In the genomic region with DNA sequence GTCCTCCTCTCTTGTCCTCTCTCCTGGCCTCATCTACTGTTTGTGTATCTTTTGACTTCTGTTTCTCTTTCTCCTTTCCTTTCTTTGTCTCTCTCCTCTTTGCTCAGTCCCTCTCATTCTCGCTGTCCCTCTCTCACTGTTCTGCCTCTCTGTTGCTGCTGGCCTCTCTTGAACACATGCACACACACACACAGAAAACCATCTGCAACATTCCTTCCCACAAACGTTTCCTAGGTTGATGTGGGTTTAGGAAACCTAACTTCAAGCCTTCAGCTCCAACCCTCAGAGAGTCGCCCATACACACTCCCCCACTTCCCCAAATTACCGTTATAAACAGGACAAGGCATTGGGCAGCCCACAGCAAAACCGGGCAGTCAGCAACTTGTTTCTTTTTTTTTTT, we compare ENCODE assay signal across 20 cellular contexts. TPM values are rescaled to one million over a fixed set of nuclear protein-coding genes. Genes with fewer than 3 reads are reported as not detected.
A peak's percentile ranks its signal among the peaks of the same experiment; 100 is the strongest.
DNase-seq lines count a peak whose midpoint lies in the region; ATAC-seq, FAIRE-seq and TF ChIP-seq lines count a peak whose summit lies in the region.
"Had no signal": no experiment of that assay in that cellular context is flagged by ENCODE, and none has a peak within 500 bp of the region (broad histone marks: within the 10 kb centered on the region; RNA-seq: fewer than 3 reads in every experiment).

No MANE protein-coding gene starts in this region.

- intact Hi-C loops in CD4-positive, alpha-beta memory T cell (cut with micrococcal nuclease), result no loop called here
- intact Hi-C loops in activated T-helper 1 cell treated with anti-CD3 and anti-CD28 coated beads, Interleukin-12 subunit alpha, Interleukin-12 subunit beta, Interleukin-2, Interleukin-4 antibody, amounts not matched to agents 30 ng/mL and 10 ng/mL and 1 ng/mL, durations not matched to agents 14 hours and 24 hours and 36 hours (cut with micrococcal nuclease), result no loop called here

- no peak overlapping the region for H3K4me3 Mint-ChIP-seq in CD4-positive, alpha-beta memory T cell
- H3K4me3 Mint-ChIP-seq in activated T-helper 1 cell treated with anti-CD3 and anti-CD28 coated beads, Interleukin-12 subunit alpha, Interleukin-12 subunit beta, Interleukin-2, Interleukin-4 antibody, amounts not matched to agents 30 ng/mL and 10 ng/mL and 1 ng/mL, durations not matched to agents 14 hours and 24 hours and 36 hours, result no peak overlapping the region
- H3K4me3 Mint-ChIP-seq in neural crest cell, result no peak overlapping the region
- H3K4me3 Mint-ChIP-seq: activated naive CD8-positive, alpha-beta T cell treated with anti-CD3 and anti-CD28 coated beads, Interleukin-2, amount 10 ng/mL, durations not matched to agents 7 days and 5 days; activated T-cell treated with anti-CD3 and anti-CD28 coated beads, Interleukin-2, amount 50 U/mL, for 72 hours; immature natural killer cell had no signal

- H3K27me3 Mint-ChIP-seq in CD4-positive, alpha-beta memory T cell, result peaks cover 0 to 4% of the 10 kb centered on the region in 2 donors
- peaks cover 11% of the 10 kb centered on the region for H3K27me3 Mint-ChIP-seq in activated T-helper 1 cell treated with anti-CD3 and anti-CD28 coated beads, Interleukin-12 subunit alpha, Interleukin-12 subunit beta, Interleukin-2, Interleukin-4 antibody, amounts not matched to agents 30 ng/mL and 10 ng/mL and 1 ng/mL, durations not matched to agents 14 hours and 24 hours and 36 hours (ENCODE audit: insufficient read depth)
- H3K27me3 Mint-ChIP-seq in neural crest cell (ENCODE audit: low read depth), result no peaks in the 10 kb centered on the region

- no peaks in the 10 kb centered on the region for H3K9me3 Mint-ChIP-seq in CD4-positive, alpha-beta memory T cell
- H3K9me3 Mint-ChIP-seq in activated T-helper 1 cell treated with anti-CD3 and anti-CD28 coated beads, Interleukin-12 subunit alpha, Interleukin-12 subunit beta, Interleukin-2, Interleukin-4 antibody, amounts not matched to agents 30 ng/mL and 10 ng/mL and 1 ng/mL, durations not matched to agents 14 hours and 24 hours and 36 hours, result no peaks in the 10 kb centered on the region
- H3K9me3 Mint-ChIP-seq in neural crest cell, result no peaks in the 10 kb centered on the region
- H3K9me3 Mint-ChIP-seq: activated naive CD8-positive, alpha-beta T cell treated with anti-CD3 and anti-CD28 coated beads, Interleukin-2, amount 10 ng/mL, durations not matched to agents 7 days and 5 days; activated T-cell treated with anti-CD3 and anti-CD28 coated beads, Interleukin-2, amount 50 U/mL, for 72 hours; immature natural killer cell had no signal

- H3K36me3 ChIP-seq in CD4-positive, alpha-beta memory T cell (ENCODE audit: insufficient read depth, low read length), result no peaks in the 10 kb centered on the region
- H3K36me3 ChIP-seq: sigmoid colon, thyroid gland had no signal

- no peak for DNase-seq in CD4-positive, alpha-beta memory T cell
- peak; percentile 44 for DNase-seq in Jurkat, Clone E6-1 (ENCODE audit: low read depth, low spot score)
- DNase-seq in activated T-helper 1 cell treated with anti-CD3 and anti-CD28 coated beads, Interleukin-12 subunit alpha, Interleukin-12 subunit beta, Interleukin-2, Interleukin-4 antibody, amounts not matched to agents 30 ng/mL and 10 ng/mL and 1 ng/mL, durations not matched to agents 14 hours and 24 hours and 36 hours (ENCODE audit: low spot score), result no peak
- no peak for DNase-seq in neural crest cell (ENCODE audit: low read depth, low spot score)
- DNase-seq in H54 (ENCODE audit: insufficient read length, low spot score), result no peak
- DNase-seq in NCI-H187 treated with DMSO at 0.1 percent for 48 hours (lab: John Stamatoyannopoulos, UW), result no peak
- DNase-seq: activated naive CD8-positive, alpha-beta T cell treated with anti-CD3 and anti-CD28 coated beads, Interleukin-2, amount 10 ng/mL, durations not matched to agents 7 days and 5 days; activated T-cell treated with anti-CD3 and anti-CD28 coated beads, Interleukin-2, amount 50 U/mL, for 72 hours; C1 segment of cervical spinal cord; DMS79; dorsolateral prefrontal cortex; head of caudate nucleus; immature natural killer cell; NCI-H1694; NCI-H345; SHP77; sigmoid colon; stimulated activated CD4-positive, alpha-beta T cell treated with anti-CD3 and anti-CD28 coated beads, Interleukin-2, amount 100 ng/mL, for 24 hours; thyroid gland had no signal

- peaks cover 8 to 23% (median 16%) of the 10 kb centered on the region in 4 donors for H3K4me1 Mint-ChIP-seq in CD4-positive, alpha-beta memory T cell
- H3K4me1 Mint-ChIP-seq in activated T-helper 1 cell treated with anti-CD3 and anti-CD28 coated beads, Interleukin-12 subunit alpha, Interleukin-12 subunit beta, Interleukin-2, Interleukin-4 antibody, amounts not matched to agents 30 ng/mL and 10 ng/mL and 1 ng/mL, durations not matched to agents 14 hours and 24 hours and 36 hours (ENCODE audit: low read depth), result peaks cover 19% of the 10 kb centered on the region
- peaks cover 23% of the 10 kb centered on the region for H3K4me1 Mint-ChIP-seq in neural crest cell

- H3K36me3 Mint-ChIP-seq in CD4-positive, alpha-beta memory T cell, result no peaks in the 10 kb centered on the region
- no peaks in the 10 kb centered on the region for H3K36me3 Mint-ChIP-seq in activated T-helper 1 cell treated with anti-CD3 and anti-CD28 coated beads, Interleukin-12 subunit alpha, Interleukin-12 subunit beta, Interleukin-2, Interleukin-4 antibody, amounts not matched to agents 30 ng/mL and 10 ng/mL and 1 ng/mL, durations not matched to agents 14 hours and 24 hours and 36 hours (ENCODE audit: low read depth)
- H3K36me3 Mint-ChIP-seq in neural crest cell (ENCODE audit: low read depth), result no peaks in the 10 kb centered on the region

- H3K4me1 ChIP-seq in CD4-positive, alpha-beta memory T cell (ENCODE audit: insufficient read depth, low read length), result peaks cover 15% of the 10 kb centered on the region
- H3K4me1 ChIP-seq: thyroid gland had no signal

- FAIRE-seq in H54 (lab: Jason Lieb, UNC), result no peak

- no peaks in the 10 kb centered on the region for H3K9me3 ChIP-seq in CD4-positive, alpha-beta memory T cell (ENCODE audit: control insufficient read depth in 1 of 2, low read length in 2 of 2)
- H3K9me3 ChIP-seq: sigmoid colon, thyroid gland had no signal

- POLR2A ChIA-PET in CD4-positive, alpha-beta memory T cell (lab: Charles Lee; ENCODE audit: partially characterized antibody), result no interaction called here

- no peak overlapping the region for H3K4me3 ChIP-seq in CD4-positive, alpha-beta memory T cell (ENCODE audit: low read length in 2 of 2)
- H3K4me3 ChIP-seq in Jurkat, Clone E6-1 (ENCODE audit: low read length), result no peak overlapping the region
- H3K4me3 ChIP-seq: dorsolateral prefrontal cortex, sigmoid colon, thyroid gland had no signal

- CTCF ChIA-PET in CD4-positive, alpha-beta memory T cell (lab: Charles Lee; ENCODE audit: partially characterized antibody), result interaction anchor here (1.0 kb wide), 1 partner anchor 11 kb away, joined by 3 read pairs; no protein-coding TSS in a partner anchor

- no peaks in the 10 kb centered on the region for H3K27me3 ChIP-seq in CD4-positive, alpha-beta memory T cell (ENCODE audit: insufficient read depth, low read length)
- H3K27me3 ChIP-seq: dorsolateral prefrontal cortex, sigmoid colon, thyroid gland had no signal

- TF ChIP-seq POLR2A in H54 (IDR thresholded peaks at IDR 0.05; ENCODE audit: low read depth, low read length), result no peak

- no peak overlapping the region for H3K27ac ChIP-seq in CD4-positive, alpha-beta memory T cell (ENCODE audit: low read depth, low read length)
- H3K27ac ChIP-seq: sigmoid colon, thyroid gland had no signal

- H3K27ac Mint-ChIP-seq in CD4-positive, alpha-beta memory T cell, result peak overlapping the region in 4 of 7 donors; percentile 12 to 64 (median 26)
- H3K27ac Mint-ChIP-seq in activated T-helper 1 cell treated with anti-CD3 and anti-CD28 coated beads, Interleukin-12 subunit alpha, Interleukin-12 subunit beta, Interleukin-2, Interleukin-4 antibody, amounts not matched to agents 30 ng/mL and 10 ng/mL and 1 ng/mL, durations not matched to agents 14 hours and 24 hours and 36 hours, result peak overlapping the region; percentile 1
- peak overlapping the region; percentile 44 for H3K27ac Mint-ChIP-seq in neural crest cell (ENCODE audit: unreplicated experiment)
- H3K27ac Mint-ChIP-seq: activated naive CD8-positive, alpha-beta T cell treated with anti-CD3 and anti-CD28 coated beads, Interleukin-2, amount 10 ng/mL, durations not matched to agents 7 days and 5 days; activated T-cell treated with anti-CD3 and anti-CD28 coated beads, Interleukin-2, amount 50 U/mL, for 72 hours had no signal

- TF ChIP-seq CTCF in neural crest cell (conservative IDR thresholded peaks at IDR 0.05), result no peak

- ATAC-seq in HG03196 (IDR thresholded peaks at IDR 0.05; ENCODE audit: unreplicated experiment), result no peak
- ATAC-seq: activated T-cell treated with anti-CD3 and anti-CD28 coated beads, Interleukin-2, amount 50 U/mL, for 72 hours had no signal

RNA-seq across cellular contexts. Expression of gene SSBP3, which starts 10.9 kb away (rescaled TPM):
- total RNA-seq in CD4-positive, alpha-beta memory T cell, result 10 to 100 TPM; 67.6 to 87.6 TPM
- 10 to 100 TPM; 10.9 to 22.7 TPM for polyA plus RNA-seq in CD4-positive, alpha-beta memory T cell
- polyA plus RNA-seq in Jurkat, Clone E6-1 (2012; ENCODE audit: insufficient read depth, insufficient read length), result 118 TPM
- 98.0 and 110 TPM in 2 replicates for total RNA-seq in activated T-helper 1 cell treated with anti-CD3 and anti-CD28 coated beads, Interleukin-12 subunit alpha, Interleukin-12 subunit beta, Interleukin-2, Interleukin-4 antibody, amounts not matched to agents 30 ng/mL and 10 ng/mL and 1 ng/mL, durations not matched to agents 14 hours and 24 hours and 36 hours
- total RNA-seq in neural crest cell, result 94.3 and 99.0 TPM in 2 replicates
